In genomic region chr2:23480991-23481797, GRCh38 we compare ENCODE assay signal across 1 cellular context.
TF ChIP-seq lines count a peak whose summit lies in the region.

No MANE protein-coding gene starts in this region.

TF ChIP-seq in HEK293, 187 proteins besides CTCF, POLR2A, EP300 and RAD21 (continued from another document):
- TF ChIP-seq ZNF148 (tag by site-specific recombination; IDR thresholded peaks at IDR 0.05; ENCODE audit: borderline replicate concordance) (no peak), SCRT2 (tag by site-specific recombination; IDR thresholded peaks at IDR 0.05) (peak; percentile 98), ZBTB21 (tag by site-specific recombination; IDR thresholded peaks at IDR 0.05) (peak; percentile 85), ZNF521 (tag by site-specific recombination; IDR thresholded peaks at IDR 0.05) (no peak), KLF10 (tag by site-specific recombination; IDR thresholded peaks at IDR 0.05) (peak; percentile 82), ZNF416 (tag by site-specific recombination; IDR thresholded peaks at IDR 0.05) (no peak), ZNF404 (tag by site-specific recombination; IDR thresholded peaks at IDR 0.05) (no peak), SP7 (tag by site-specific recombination; IDR thresholded peaks at IDR 0.05) (peak; percentile 76), INSM2 (tag by site-specific recombination; IDR thresholded peaks at IDR 0.05) (peak; percentile 61; the same call in 1 of the 2 replicates), ZBTB17 (tag by site-specific recombination; IDR thresholded peaks at IDR 0.05) (peak; percentile 71), ZNF692 (tag by site-specific recombination; IDR thresholded peaks at IDR 0.05) (0 out of 2 replicates have a peak, but pooled peaks have one; percentile 32), ZEB2 (tag by site-specific recombination; IDR thresholded peaks at IDR 0.05) (peak; percentile 56), KLF1 (tag by site-specific recombination; IDR thresholded peaks at IDR 0.05) (0 out of 2 replicates have a peak, but pooled peaks have one; percentile 32), ZNF362 (tag by site-specific recombination; IDR thresholded peaks at IDR 0.05) (no peak), EGR2 (tag by site-specific recombination; IDR thresholded peaks at IDR 0.05; ENCODE audit: low read depth) (peak; percentile 49; the same call in 1 of the 2 replicates), ZNF366 (tag by site-specific recombination; conservative IDR thresholded peaks at IDR 0.05) (0 out of 2 replicates have a peak, but pooled peaks have one; percentile 29), ATF2 (tag by site-specific recombination; IDR thresholded peaks at IDR 0.05; ENCODE audit: low read depth) (peak; percentile 86), ZNF677 (tag by site-specific recombination; IDR thresholded peaks at IDR 0.05) (no peak), PRDM1 (tag by site-specific recombination; IDR thresholded peaks at IDR 0.05) (peak; percentile 36; the same call in 1 of the 2 replicates), KLF17 (tag by site-specific recombination; IDR thresholded peaks at IDR 0.05) (no peak)
